Comparison of ENCODE assay signal across 1 cellular context in genomic region chr5:109141499-109142200, GRCh38.
TF ChIP-seq lines count a peak whose summit lies in the region.

No MANE protein-coding gene starts in this region.

TF ChIP-seq in HepG2, 621 proteins besides CTCF, POLR2A, EP300 and RAD21 (continued from another document):
- TF ChIP-seq CERS6 (CRISPR knock-in tag; IDR thresholded peaks at IDR 0.05) (no peak), ZBTB1 (CRISPR knock-in tag; IDR thresholded peaks at IDR 0.05; ENCODE audit: borderline replicate concordance) (no peak), ZNF124 (CRISPR knock-in tag; IDR thresholded peaks at IDR 0.05) (no peak), ATF1 (CRISPR knock-in tag; IDR thresholded peaks at IDR 0.05) (no peak), ZNF850 (CRISPR knock-in tag; conservative IDR thresholded peaks at IDR 0.05) (no peak), MYC (CRISPR knock-in tag; IDR thresholded peaks at IDR 0.05; ENCODE audit: borderline replicate concordance) (no peak), NFIB (CRISPR knock-in tag; IDR thresholded peaks at IDR 0.05; ENCODE audit: borderline replicate concordance) (no peak), TOE1 (CRISPR knock-in tag; IDR thresholded peaks at IDR 0.05) (no peak)
